8 cellular contexts compared by ENCODE assay signal in the genomic region with DNA sequence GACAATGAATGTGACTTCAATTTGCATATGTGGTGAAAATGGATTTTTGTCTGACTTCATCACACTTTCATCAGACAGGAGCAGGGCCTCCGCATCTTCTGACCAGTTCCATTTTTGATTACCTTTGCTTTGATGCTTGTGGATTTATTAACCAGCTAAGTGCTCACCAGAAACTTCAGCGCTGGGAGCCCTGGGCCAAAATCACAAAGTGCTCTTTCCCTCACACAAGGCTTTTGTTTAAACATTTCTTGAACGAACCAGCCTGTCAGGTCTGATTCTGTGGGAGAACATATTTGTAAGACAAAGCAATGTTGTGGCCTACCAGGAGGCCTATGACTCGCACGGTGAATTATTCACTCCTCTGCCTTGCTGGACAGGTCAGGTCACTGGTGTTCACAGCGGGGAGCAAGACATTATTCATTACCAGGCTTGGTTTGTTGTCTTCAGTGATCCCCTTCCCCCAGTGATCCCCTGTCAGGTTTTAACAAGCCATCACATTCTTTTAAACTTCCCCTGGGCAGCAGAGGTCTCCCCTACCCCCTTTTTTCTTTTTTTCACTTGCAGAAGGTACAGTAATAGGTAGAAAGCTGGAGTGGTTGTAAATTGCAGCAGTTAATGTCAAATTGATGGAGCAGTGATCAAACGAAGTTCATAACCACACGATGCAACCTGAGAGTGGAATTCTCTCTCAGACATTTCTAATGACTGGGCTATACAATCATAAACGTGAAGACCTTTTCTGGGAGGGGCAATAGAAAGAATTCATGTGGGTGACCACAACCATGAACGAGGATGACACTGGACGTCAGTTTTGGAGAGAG.
DNase-seq lines count a peak whose midpoint lies in the region; ATAC-seq and TF ChIP-seq lines count a peak whose summit lies in the region.

No MANE protein-coding gene starts in this region.

- ATAC-seq in GM18502 (IDR thresholded peaks at IDR 0.05; ENCODE audit: poor library complexity, unreplicated experiment) = peak; percentile 50
- peak; percentile 38 for ATAC-seq in HG03521 (IDR thresholded peaks at IDR 0.05; ENCODE audit: unreplicated experiment)
- no peak for ATAC-seq in CD4-positive, alpha-beta T cell (ENCODE audit: poor library complexity)

- no peak for TF ChIP-seq POLR2A in Peyer's patch (IDR thresholded peaks at IDR 0.05)

- no peak overlapping the region for H3K4me3 Mint-ChIP-seq in neural crest cell
- no peak overlapping the region for H3K4me3 Mint-ChIP-seq in CD4-positive, alpha-beta T cell

- H3K9me3 ChIP-seq in Peyer's patch = no peaks in the 10 kb centered on the region
- no peaks in the 10 kb centered on the region for H3K9me3 ChIP-seq in CD4-positive, alpha-beta T cell (ENCODE audit: control insufficient read depth, low read length)

- H3K4me3 ChIP-seq in Peyer's patch = no peak overlapping the region

- intact Hi-C loops in head of caudate nucleus (cut with DNase I) = no loop called here
- intact Hi-C loops in CD4-positive, alpha-beta T cell (cut with DNase I, micrococcal nuclease) = no loop called here

- no peaks in the 10 kb centered on the region for H3K27me3 ChIP-seq in Peyer's patch
- H3K27me3 ChIP-seq in CD4-positive, alpha-beta T cell (ENCODE audit: control insufficient read depth, insufficient read depth, low read length) = no peaks in the 10 kb centered on the region

- H3K4me1 ChIP-seq in Peyer's patch = no peaks in the 10 kb centered on the region

- peak overlapping the region; percentile 31 for H3K27ac Mint-ChIP-seq in neural crest cell (ENCODE audit: unreplicated experiment)
- no peak overlapping the region for H3K27ac Mint-ChIP-seq in CD4-positive, alpha-beta T cell

- peaks cover 2% of the 10 kb centered on the region for H3K36me3 Mint-ChIP-seq in neural crest cell (ENCODE audit: low read depth)
- H3K36me3 Mint-ChIP-seq in CD4-positive, alpha-beta T cell (ENCODE audit: low read depth) = no peaks in the 10 kb centered on the region

- no peak overlapping the region for H3K27ac ChIP-seq in Peyer's patch
- H3K27ac ChIP-seq in CD4-positive, alpha-beta T cell (ENCODE audit: low read depth, low read length) = no peak overlapping the region

- POLR2A ChIA-PET in CD4-positive, alpha-beta T cell (lab: Charles Lee) = no interaction called here

- TF ChIP-seq CTCF in neural crest cell (conservative IDR thresholded peaks at IDR 0.05) (no peak), Peyer's patch (IDR thresholded peaks at IDR 0.05) (no peak)
- TF ChIP-seq CTCF in CD4-positive, alpha-beta T cell (IDR thresholded peaks at IDR 0.05) = no peak

- DNase-seq in cerebellar cortex (ENCODE audit: low spot score) (peak; percentile 28), neural crest cell (ENCODE audit: low read depth, low spot score) (no peak), head of caudate nucleus (no peak), Peyer's patch (no peak)
- no peak for DNase-seq in NK-92 treated with Interleukin-12 subunit alpha and Interleukin-12 subunit beta, amount 100 ng/mL, for 24 hours (lab: John Stamatoyannopoulos, UW)
- DNase-seq in CD4-positive, alpha-beta T cell = no peak

- CTCF ChIA-PET in CD4-positive, alpha-beta T cell (lab: Charles Lee) = interaction anchor here (0.6 kb wide), 1 partner anchor 118 kb away, joined by 4 read pairs; no protein-coding TSS in a partner anchor

- no peaks in the 10 kb centered on the region for H3K27me3 Mint-ChIP-seq in neural crest cell (ENCODE audit: low read depth)
- H3K27me3 Mint-ChIP-seq in CD4-positive, alpha-beta T cell = no peaks in the 10 kb centered on the region

- no peaks in the 10 kb centered on the region for H3K36me3 ChIP-seq in Peyer's patch

- peaks cover 2% of the 10 kb centered on the region for H3K9me3 Mint-ChIP-seq in neural crest cell
- H3K9me3 Mint-ChIP-seq in CD4-positive, alpha-beta T cell = no peaks in the 10 kb centered on the region

- peaks cover 24% of the 10 kb centered on the region for H3K4me1 Mint-ChIP-seq in neural crest cell
- no peaks in the 10 kb centered on the region for H3K4me1 Mint-ChIP-seq in CD4-positive, alpha-beta T cell (ENCODE audit: low read depth)
